Comparison of ENCODE assay signal across 17 cellular contexts in genomic region chr19:57829316-57829715, GRCh38. TPM values are rescaled to one million over a fixed set of nuclear protein-coding genes. Genes with fewer than 3 reads are reported as not detected.
DNase-seq lines count a peak whose midpoint lies in the region; ATAC-seq and TF ChIP-seq lines count a peak whose summit lies in the region.
"Had no signal": no experiment of that assay in that cellular context is flagged by ENCODE, and none has a peak within 500 bp of the region (broad histone marks: within the 10 kb centered on the region; RNA-seq: fewer than 3 reads in every experiment).

No MANE protein-coding gene starts in this region.

- H3K9ac ChIP-seq in endodermal cell (ENCODE audit: extremely low read depth, low read length, poor library complexity, severe bottlenecking) (no peak overlapping the region), colonic mucosa (ENCODE audit: low read depth in 2 of 2, low read length in 2 of 2) (no peak overlapping the region)
- H3K9ac ChIP-seq: BLaER1 had no signal

- 85 to 92% methylated on average over 4 to 5 of the region's 5 CpGs for WGBS in endodermal cell (ENCODE audit: insufficient coverage in 1 of 2, insufficient read length in 1 of 2), 2 experiments

- ATAC-seq in Right ventricle myocardium inferior: peak; percentile 40

- H3K9me3 Mint-ChIP-seq in endodermal cell: peaks cover 5% of the 10 kb centered on the region
- no peaks in the 10 kb centered on the region for H3K9me3 Mint-ChIP-seq in type B pancreatic cell
- H3K9me3 Mint-ChIP-seq: activated naive CD4-positive, alpha-beta T cell treated with anti-CD3 and anti-CD28 coated beads for 36 hours had no signal

- TF ChIP-seq CTCF in endodermal cell (conservative IDR thresholded peaks at IDR 0.05) (no peak), type B pancreatic cell (conservative IDR thresholded peaks at IDR 0.05) (no peak), colonic mucosa (IDR thresholded peaks at IDR 0.05) (no peak)

- DNase-seq in Right ventricle myocardium inferior (ENCODE audit: missing footprints): no peak
- no peak for DNase-seq in cardiac septum (ENCODE audit: low spot score)
- DNase-seq in endodermal cell: no peak
- peak; percentile 12 for DNase-seq in left kidney (ENCODE audit: low read depth, low spot score)
- DNase-seq in type B pancreatic cell (ENCODE audit: extremely low spot score, unreplicated experiment): no peak
- no peak for DNase-seq in colonic mucosa
- DNase-seq in H7: no peak
- no peak for DNase-seq in amniotic stem cell (lab: John Stamatoyannopoulos, UW)
- DNase-seq: DMS 273 treated with DMSO at 0.1 percent for 48 hours, lower lobe of right lung, NCI-H1694 treated with DMSO at 0.1 percent for 48 hours, NCI-H446, RPMI8226 had no signal

- H3K4me3 ChIP-seq in endodermal cell (ENCODE audit: low read length): no peak overlapping the region
- H3K4me3 ChIP-seq in colonic mucosa: no peak overlapping the region
- no peak overlapping the region for H3K4me3 ChIP-seq in H7 (ENCODE audit: insufficient read depth, low read depth, low read length)
- H3K4me3 ChIP-seq: BLaER1 had no signal

- H3K4me1 ChIP-seq in endodermal cell (ENCODE audit: control insufficient read depth, insufficient read depth, low read length) (no peaks in the 10 kb centered on the region), colonic mucosa (no peaks in the 10 kb centered on the region)
- H3K4me1 ChIP-seq: BLaER1, lower lobe of right lung had no signal

- H3K36me3 Mint-ChIP-seq in endodermal cell (ENCODE audit: low read depth): peaks cover 49% of the 10 kb centered on the region
- H3K36me3 Mint-ChIP-seq in type B pancreatic cell: peaks cover 47% of the 10 kb centered on the region

- no peaks in the 10 kb centered on the region for H3K27me3 Mint-ChIP-seq in endodermal cell (ENCODE audit: insufficient read depth)
- H3K27me3 Mint-ChIP-seq in type B pancreatic cell: no peaks in the 10 kb centered on the region
- H3K27me3 Mint-ChIP-seq: dendritic cell treated with granulocyte-macrophage colony-stimulating factor and Interleukin-4, amounts not matched to agents 40 ng/mL and 50 ng/mL, for 4 days; naive thymus-derived CD4-positive, alpha-beta T cell had no signal

- H3K9me3 ChIP-seq in endodermal cell (ENCODE audit: control insufficient read depth, low read length): peaks cover 9% of the 10 kb centered on the region
- H3K9me3 ChIP-seq in colonic mucosa: no peaks in the 10 kb centered on the region
- H3K9me3 ChIP-seq: lower lobe of right lung had no signal

- H3K27me3 ChIP-seq in endodermal cell (ENCODE audit: control insufficient read depth, insufficient read depth, low read length, poor library complexity, severe bottlenecking): no peaks in the 10 kb centered on the region
- H3K27me3 ChIP-seq in colonic mucosa: no peaks in the 10 kb centered on the region
- H3K27me3 ChIP-seq in H7 (ENCODE audit: control insufficient read depth, insufficient read depth, low read length): no peaks in the 10 kb centered on the region
- H3K27me3 ChIP-seq: BLaER1 had no signal

- peak overlapping the region; percentile 99 for H3K27ac Mint-ChIP-seq in endodermal cell
- H3K27ac Mint-ChIP-seq in type B pancreatic cell: peak overlapping the region; percentile 96
- H3K27ac Mint-ChIP-seq: activated naive CD4-positive, alpha-beta T cell treated with anti-CD3 and anti-CD28 coated beads for 36 hours; dendritic cell treated with granulocyte-macrophage colony-stimulating factor and Interleukin-4, amounts not matched to agents 40 ng/mL and 50 ng/mL, for 4 days had no signal

- H3K36me3 ChIP-seq in endodermal cell (ENCODE audit: control insufficient read depth, insufficient read depth, low read length) (peaks cover 39% of the 10 kb centered on the region), colonic mucosa (no peaks in the 10 kb centered on the region), H7 (replicated peaks; ENCODE audit: control insufficient read depth, insufficient read depth, low read length) (no peaks in the 10 kb centered on the region)
- H3K36me3 ChIP-seq: lower lobe of right lung had no signal

- peak overlapping the region; percentile 46 for H3K27ac ChIP-seq in endodermal cell (ENCODE audit: low read depth, low read length)
- no peak overlapping the region for H3K27ac ChIP-seq in colonic mucosa
- H3K27ac ChIP-seq: BLaER1 had no signal

- intact Hi-C loops in Right ventricle myocardium inferior (cut with DNase I): no loop called here
- intact Hi-C loops in cardiac septum (cut with DNase I): no loop called here
- intact Hi-C loops in colonic mucosa (cut with DNase I): no loop called here

- peaks cover 40% of the 10 kb centered on the region for H3K4me1 Mint-ChIP-seq in endodermal cell
- peaks cover 29% of the 10 kb centered on the region for H3K4me1 Mint-ChIP-seq in type B pancreatic cell (ENCODE audit: unreplicated experiment)

- H3K4me3 Mint-ChIP-seq in endodermal cell: peak overlapping the region; percentile 86
- peak overlapping the region; percentile 96 for H3K4me3 Mint-ChIP-seq in type B pancreatic cell
- H3K4me3 Mint-ChIP-seq: activated naive CD4-positive, alpha-beta T cell treated with anti-CD3 and anti-CD28 coated beads for 36 hours; dendritic cell treated with granulocyte-macrophage colony-stimulating factor and Interleukin-4, amounts not matched to agents 40 ng/mL and 50 ng/mL, for 4 days had no signal

RNA-seq across cellular contexts. Expression of gene ZNF587B, which starts 0.8 kb away (rescaled TPM):
- 7.5 TPM for total RNA-seq in Right ventricle myocardium inferior
- 7.6 TPM for total RNA-seq in cardiac septum
- total RNA-seq in endodermal cell: 10 to 100 TPM; 37.0 to 39.9 TPM
- polyA plus RNA-seq in endodermal cell (2013, experiment 1 of 2): 9.2 TPM
- polyA plus RNA-seq in endodermal cell (2013, experiment 2 of 2): 8.9 TPM
- total RNA-seq in type B pancreatic cell (ENCODE audit: low replicate concordance): 20.9 and 25.5 TPM in 2 replicates
- total RNA-seq in colonic mucosa: 10 to 100 TPM; 12.5 to 22.3 TPM
- 24.4 and 27.9 TPM in 2 replicates for total RNA-seq in H7 (2014; rRNA removed; shearing (Covaris generic))

RNA-seq across cellular contexts. Expression of gene ZNF552, which starts 14.6 kb away (rescaled TPM):
- 4.7 TPM for total RNA-seq in Right ventricle myocardium inferior
- 3.0 TPM for total RNA-seq in cardiac septum
- total RNA-seq in endodermal cell: 10 to 100 TPM; 17.4 to 18.8 TPM
- polyA plus RNA-seq in endodermal cell (2013, experiment 1 of 2): 4.9 TPM
- polyA plus RNA-seq in endodermal cell (2013, experiment 2 of 2): 6.5 TPM
- 19.0 and 30.4 TPM in 2 replicates for total RNA-seq in type B pancreatic cell (ENCODE audit: low replicate concordance)
- total RNA-seq in colonic mucosa: 10 to 100 TPM; 21.7 to 24.8 TPM
- total RNA-seq in H7 (2014; rRNA removed; shearing (Covaris generic)): 6.6 and 9.3 TPM in 2 replicates

RNA-seq across cellular contexts. Expression of gene ZNF587, which starts 20.3 kb away (rescaled TPM):
- total RNA-seq in Right ventricle myocardium inferior (16.4 TPM), cardiac septum (23.8 TPM), endodermal cell (10 to 100 TPM; 64.1 to 98.1 TPM), type B pancreatic cell (ENCODE audit: low replicate concordance) (48.2 and 61.3 TPM in 2 replicates), colonic mucosa (10 to 100 TPM; 46.4 to 70.7 TPM)
- polyA plus RNA-seq in endodermal cell (2013, experiment 1 of 2): 24.8 TPM
- polyA plus RNA-seq in endodermal cell (2013, experiment 2 of 2): 24.7 TPM
- total RNA-seq in H7 (2014; rRNA removed; shearing (Covaris generic)): 19.0 and 19.7 TPM in 2 replicates

RNA-seq across cellular contexts. Expression of gene ZNF814, which starts 59.5 kb away (rescaled TPM):
- total RNA-seq in Right ventricle myocardium inferior: 12.7 TPM
- 5.4 TPM for total RNA-seq in cardiac septum
- 10 to 100 TPM; 54.7 to 63.0 TPM for total RNA-seq in endodermal cell
- polyA plus RNA-seq in endodermal cell (2013, experiment 1 of 2): 25.6 TPM
- 25.0 TPM for polyA plus RNA-seq in endodermal cell (2013, experiment 2 of 2)
- total RNA-seq in type B pancreatic cell (ENCODE audit: low replicate concordance): 28.2 and 38.3 TPM in 2 replicates
- total RNA-seq in colonic mucosa: 10 to 100 TPM in 1 of 2 donors, 1 to 10 TPM in 1; 7.1 to 25.5 TPM
- total RNA-seq in H7 (2014; rRNA removed; shearing (Covaris generic)): 16.8 and 24.3 TPM in 2 replicates

RNA-seq across cellular contexts. Expression of gene ZNF586, which starts 59.8 kb away (rescaled TPM):
- 9.7 TPM for total RNA-seq in Right ventricle myocardium inferior
- 16.8 TPM for total RNA-seq in cardiac septum
- total RNA-seq in endodermal cell: 10 to 100 TPM; 15.1 to 17.0 TPM
- polyA plus RNA-seq in endodermal cell (2013, experiment 1 of 2): 8.7 TPM
- 7.6 TPM for polyA plus RNA-seq in endodermal cell (2013, experiment 2 of 2)
- 19.6 and 25.3 TPM in 2 replicates for total RNA-seq in type B pancreatic cell (ENCODE audit: low replicate concordance)
- 10 to 100 TPM; 13.1 to 17.6 TPM for total RNA-seq in colonic mucosa
- total RNA-seq in H7 (2014; rRNA removed; shearing (Covaris generic)): 13.4 and 15.4 TPM in 2 replicates
